In genomic region chr7:992742-993607, GRCh38 we compare ENCODE assay signal across 1 cellular context.
TF ChIP-seq lines count a peak whose summit lies in the region.

No MANE protein-coding gene starts in this region.

TF ChIP-seq in HepG2, 621 proteins besides CTCF, POLR2A, EP300 and RAD21 (continued from another document and continues in another):
- TF ChIP-seq, protein P1, sequence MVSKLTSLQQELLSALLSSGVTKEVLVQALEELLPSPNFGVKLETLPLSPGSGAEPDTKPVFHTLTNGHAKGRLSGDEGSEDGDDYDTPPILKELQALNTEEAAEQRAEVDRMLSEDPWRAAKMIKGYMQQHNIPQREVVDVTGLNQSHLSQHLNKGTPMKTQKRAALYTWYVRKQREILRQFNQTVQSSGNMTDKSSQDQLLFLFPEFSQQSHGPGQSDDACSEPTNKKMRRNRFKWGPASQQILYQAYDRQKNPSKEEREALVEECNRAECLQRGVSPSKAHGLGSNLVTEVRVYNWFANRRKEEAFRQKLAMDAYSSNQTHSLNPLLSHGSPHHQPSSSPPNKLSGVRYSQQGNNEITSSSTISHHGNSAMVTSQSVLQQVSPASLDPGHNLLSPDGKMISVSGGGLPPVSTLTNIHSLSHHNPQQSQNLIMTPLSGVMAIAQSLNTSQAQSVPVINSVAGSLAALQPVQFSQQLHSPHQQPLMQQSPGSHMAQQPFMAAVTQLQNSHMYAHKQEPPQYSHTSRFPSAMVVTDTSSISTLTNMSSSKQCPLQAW (CRISPR knock-in tag; IDR thresholded peaks at IDR 0.05), result peak; percentile 92
- no peak; the same call in 1 of the 2 replicates for TF ChIP-seq BRCA1 (CRISPR knock-in tag; IDR thresholded peaks at IDR 0.05)
- no peak for TF ChIP-seq ZNF563 (CRISPR knock-in tag; IDR thresholded peaks at IDR 0.05)
- TF ChIP-seq, protein P2, sequence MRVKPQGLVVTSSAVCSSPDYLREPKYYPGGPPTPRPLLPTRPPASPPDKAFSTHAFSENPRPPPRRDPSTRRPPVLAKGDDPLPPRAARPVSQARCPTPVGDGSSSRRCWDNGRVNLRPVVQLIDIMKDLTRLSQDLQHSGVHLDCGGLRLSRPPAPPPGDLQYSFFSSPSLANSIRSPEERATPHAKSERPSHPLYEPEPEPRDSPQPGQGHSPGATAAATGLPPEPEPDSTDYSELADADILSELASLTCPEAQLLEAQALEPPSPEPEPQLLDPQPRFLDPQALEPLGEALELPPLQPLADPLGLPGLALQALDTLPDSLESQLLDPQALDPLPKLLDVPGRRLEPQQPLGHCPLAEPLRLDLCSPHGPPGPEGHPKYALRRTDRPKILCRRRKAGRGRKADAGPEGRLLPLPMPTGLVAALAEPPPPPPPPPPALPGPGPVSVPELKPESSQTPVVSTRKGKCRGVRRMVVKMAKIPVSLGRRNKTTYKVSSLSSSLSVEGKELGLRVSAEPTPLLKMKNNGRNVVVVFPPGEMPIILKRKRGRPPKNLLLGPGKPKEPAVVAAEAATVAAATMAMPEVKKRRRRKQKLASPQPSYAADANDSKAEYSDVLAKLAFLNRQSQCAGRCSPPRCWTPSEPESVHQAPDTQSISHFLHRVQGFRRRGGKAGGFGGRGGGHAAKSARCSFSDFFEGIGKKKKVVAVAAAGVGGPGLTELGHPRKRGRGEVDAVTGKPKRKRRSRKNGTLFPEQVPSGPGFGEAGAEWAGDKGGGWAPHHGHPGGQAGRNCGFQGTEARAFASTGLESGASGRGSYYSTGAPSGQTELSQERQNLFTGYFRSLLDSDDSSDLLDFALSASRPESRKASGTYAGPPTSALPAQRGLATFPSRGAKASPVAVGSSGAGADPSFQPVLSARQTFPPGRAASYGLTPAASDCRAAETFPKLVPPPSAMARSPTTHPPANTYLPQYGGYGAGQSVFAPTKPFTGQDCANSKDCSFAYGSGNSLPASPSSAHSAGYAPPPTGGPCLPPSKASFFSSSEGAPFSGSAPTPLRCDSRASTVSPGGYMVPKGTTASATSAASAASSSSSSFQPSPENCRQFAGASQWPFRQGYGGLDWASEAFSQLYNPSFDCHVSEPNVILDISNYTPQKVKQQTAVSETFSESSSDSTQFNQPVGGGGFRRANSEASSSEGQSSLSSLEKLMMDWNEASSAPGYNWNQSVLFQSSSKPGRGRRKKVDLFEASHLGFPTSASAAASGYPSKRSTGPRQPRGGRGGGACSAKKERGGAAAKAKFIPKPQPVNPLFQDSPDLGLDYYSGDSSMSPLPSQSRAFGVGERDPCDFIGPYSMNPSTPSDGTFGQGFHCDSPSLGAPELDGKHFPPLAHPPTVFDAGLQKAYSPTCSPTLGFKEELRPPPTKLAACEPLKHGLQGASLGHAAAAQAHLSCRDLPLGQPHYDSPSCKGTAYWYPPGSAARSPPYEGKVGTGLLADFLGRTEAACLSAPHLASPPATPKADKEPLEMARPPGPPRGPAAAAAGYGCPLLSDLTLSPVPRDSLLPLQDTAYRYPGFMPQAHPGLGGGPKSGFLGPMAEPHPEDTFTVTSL (CRISPR knock-in tag; IDR thresholded peaks at IDR 0.05; ENCODE audit: borderline replicate concordance), result peak; percentile 40; the same call in 1 of the 2 replicates
- TF ChIP-seq DRAP1 (CRISPR knock-in tag; IDR thresholded peaks at IDR 0.05), result peak; percentile 55; the same call in 1 of the 2 replicates
- no peak for TF ChIP-seq SUZ12 (IDR thresholded peaks at IDR 0.05; ENCODE audit: low read depth, low read length)
- peak; percentile 81 for TF ChIP-seq ZNF18 (CRISPR knock-in tag; IDR thresholded peaks at IDR 0.05; ENCODE audit: insufficient replicate concordance)
- no peak for TF ChIP-seq MBD4 (IDR thresholded peaks at IDR 0.05; ENCODE audit: borderline replicate concordance, low read length)
- TF ChIP-seq ZBTB4 (CRISPR knock-in tag; IDR thresholded peaks at IDR 0.05; ENCODE audit: borderline replicate concordance), result peak; percentile 90
- TF ChIP-seq, protein P3, sequence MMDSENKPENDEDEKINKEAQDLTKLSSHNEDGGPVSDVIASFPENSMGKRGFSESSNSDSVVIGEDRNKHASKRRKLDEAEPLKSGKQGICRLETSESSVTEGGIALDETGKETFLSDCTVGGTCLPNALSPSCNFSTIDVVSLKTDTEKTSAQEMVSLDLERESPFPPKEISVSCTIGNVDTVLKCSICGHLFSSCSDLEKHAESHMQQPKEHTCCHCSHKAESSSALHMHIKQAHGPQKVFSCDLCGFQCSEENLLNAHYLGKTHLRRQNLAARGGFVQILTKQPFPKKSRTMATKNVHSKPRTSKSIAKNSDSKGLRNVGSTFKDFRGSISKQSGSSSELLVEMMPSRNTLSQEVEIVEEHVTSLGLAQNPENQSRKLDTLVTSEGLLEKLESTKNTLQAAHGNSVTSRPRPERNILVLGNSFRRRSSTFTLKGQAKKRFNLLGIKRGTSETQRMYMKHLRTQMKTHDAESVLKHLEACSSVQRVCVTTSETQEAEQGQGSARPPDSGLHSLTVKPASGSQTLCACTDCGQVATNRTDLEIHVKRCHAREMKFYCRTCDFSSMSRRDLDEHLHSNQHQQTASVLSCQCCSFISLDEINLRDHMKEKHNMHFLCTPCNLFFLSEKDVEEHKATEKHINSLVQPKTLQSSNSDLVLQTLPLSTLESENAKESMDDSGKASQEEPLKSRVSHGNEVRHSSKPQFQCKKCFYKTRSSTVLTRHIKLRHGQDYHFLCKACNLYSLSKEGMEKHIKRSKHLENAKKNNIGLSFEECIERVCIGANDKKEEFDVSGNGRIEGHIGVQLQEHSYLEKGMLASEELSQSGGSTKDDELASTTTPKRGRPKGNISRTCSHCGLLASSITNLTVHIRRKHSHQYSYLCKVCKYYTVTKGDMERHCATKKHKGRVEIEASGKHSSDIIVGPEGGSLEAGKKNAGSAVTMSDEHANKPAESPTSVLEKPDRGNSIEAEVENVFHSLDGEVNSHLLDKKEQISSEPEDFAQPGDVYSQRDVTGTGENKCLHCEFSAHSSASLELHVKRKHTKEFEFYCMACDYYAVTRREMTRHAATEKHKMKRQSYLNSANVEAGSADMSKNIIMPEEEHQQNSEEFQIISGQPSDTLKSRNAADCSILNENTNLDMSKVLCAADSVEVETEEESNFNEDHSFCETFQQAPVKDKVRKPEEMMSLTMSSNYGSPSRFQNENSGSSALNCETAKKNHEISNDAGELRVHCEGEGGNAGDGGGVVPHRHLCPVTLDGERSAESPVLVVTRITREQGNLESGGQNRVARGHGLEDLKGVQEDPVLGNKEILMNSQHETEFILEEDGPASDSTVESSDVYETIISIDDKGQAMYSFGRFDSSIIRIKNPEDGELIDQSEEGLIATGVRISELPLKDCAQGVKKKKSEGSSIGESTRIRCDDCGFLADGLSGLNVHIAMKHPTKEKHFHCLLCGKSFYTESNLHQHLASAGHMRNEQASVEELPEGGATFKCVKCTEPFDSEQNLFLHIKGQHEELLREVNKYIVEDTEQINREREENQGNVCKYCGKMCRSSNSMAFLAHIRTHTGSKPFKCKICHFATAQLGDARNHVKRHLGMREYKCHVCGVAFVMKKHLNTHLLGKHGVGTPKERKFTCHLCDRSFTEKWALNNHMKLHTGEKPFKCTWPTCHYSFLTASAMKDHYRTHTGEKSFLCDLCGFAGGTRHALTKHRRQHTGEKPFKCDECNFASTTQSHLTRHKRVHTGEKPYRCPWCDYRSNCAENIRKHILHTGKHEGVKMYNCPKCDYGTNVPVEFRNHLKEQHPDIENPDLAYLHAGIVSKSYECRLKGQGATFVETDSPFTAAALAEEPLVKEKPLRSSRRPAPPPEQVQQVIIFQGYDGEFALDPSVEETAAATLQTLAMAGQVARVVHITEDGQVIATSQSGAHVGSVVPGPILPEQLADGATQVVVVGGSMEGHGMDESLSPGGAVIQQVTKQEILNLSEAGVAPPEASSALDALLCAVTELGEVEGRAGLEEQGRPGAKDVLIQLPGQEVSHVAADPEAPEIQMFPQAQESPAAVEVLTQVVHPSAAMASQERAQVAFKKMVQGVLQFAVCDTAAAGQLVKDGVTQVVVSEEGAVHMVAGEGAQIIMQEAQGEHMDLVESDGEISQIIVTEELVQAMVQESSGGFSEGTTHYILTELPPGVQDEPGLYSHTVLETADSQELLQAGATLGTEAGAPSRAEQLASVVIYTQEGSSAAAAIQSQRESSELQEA (CRISPR knock-in tag; IDR thresholded peaks at IDR 0.05; ENCODE audit: not compliant biosample characterization), result no peak
- TF ChIP-seq, protein P4, sequence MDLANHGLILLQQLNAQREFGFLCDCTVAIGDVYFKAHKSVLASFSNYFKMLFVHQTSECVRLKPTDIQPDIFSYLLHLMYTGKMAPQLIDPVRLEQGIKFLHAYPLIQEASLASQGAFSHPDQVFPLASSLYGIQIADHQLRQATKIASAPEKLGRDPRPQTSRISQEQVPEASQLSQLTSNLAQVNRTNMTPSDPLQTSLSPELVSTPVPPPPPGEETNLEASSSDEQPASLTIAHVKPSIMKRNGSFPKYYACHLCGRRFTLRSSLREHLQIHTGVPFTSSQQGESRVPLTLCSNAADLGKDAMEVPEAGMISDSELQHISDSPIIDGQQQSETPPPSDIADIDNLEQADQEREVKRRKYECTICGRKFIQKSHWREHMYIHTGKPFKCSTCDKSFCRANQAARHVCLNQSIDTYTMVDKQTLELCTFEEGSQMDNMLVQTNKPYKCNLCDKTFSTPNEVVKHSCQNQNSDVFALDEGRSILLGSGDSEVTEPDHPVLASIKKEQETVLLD (CRISPR knock-in tag; IDR thresholded peaks at IDR 0.05; ENCODE audit: low read depth), result 0 out of 2 replicates have a peak, but pooled peaks have one; percentile 18
- TF ChIP-seq, protein P5, sequence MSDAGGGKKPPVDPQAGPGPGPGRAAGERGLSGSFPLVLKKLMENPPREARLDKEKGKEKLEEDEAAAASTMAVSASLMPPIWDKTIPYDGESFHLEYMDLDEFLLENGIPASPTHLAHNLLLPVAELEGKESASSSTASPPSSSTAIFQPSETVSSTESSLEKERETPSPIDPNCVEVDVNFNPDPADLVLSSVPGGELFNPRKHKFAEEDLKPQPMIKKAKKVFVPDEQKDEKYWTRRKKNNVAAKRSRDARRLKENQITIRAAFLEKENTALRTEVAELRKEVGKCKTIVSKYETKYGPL (CRISPR knock-in tag; IDR thresholded peaks at IDR 0.05), result no peak
- no peak for TF ChIP-seq SNAPC5 (CRISPR knock-in tag; IDR thresholded peaks at IDR 0.05; ENCODE audit: borderline replicate concordance)
- peak; percentile 77; the same call in 1 of the 2 replicates for TF ChIP-seq GLI4 (CRISPR knock-in tag; IDR thresholded peaks at IDR 0.05; ENCODE audit: borderline replicate concordance)
- TF ChIP-seq ZNF878 (CRISPR knock-in tag; IDR thresholded peaks at IDR 0.05), result no peak
- no peak for TF ChIP-seq SRSF9 (IDR thresholded peaks at IDR 0.05; ENCODE audit: borderline replicate concordance, insufficient read depth, low read depth, low read length, poor library complexity, severe bottlenecking)
- TF ChIP-seq NFKBIZ (CRISPR knock-in tag; IDR thresholded peaks at IDR 0.05), result peak; percentile 70
- peak; percentile 81 for TF ChIP-seq MED1 (CRISPR knock-in tag; IDR thresholded peaks at IDR 0.05)
- 0 out of 2 replicates have a peak, but pooled peaks have one; percentile 60 for TF ChIP-seq ZC3H4 (CRISPR knock-in tag; IDR thresholded peaks at IDR 0.05; ENCODE audit: borderline replicate concordance)
- no peak for TF ChIP-seq ZFP62 (CRISPR knock-in tag; IDR thresholded peaks at IDR 0.05)
- no peak for TF ChIP-seq SMARCE1 (IDR thresholded peaks at IDR 0.05; ENCODE audit: borderline replicate concordance)
- peak; percentile 66 for TF ChIP-seq MNT (IDR thresholded peaks at IDR 0.05)
- TF ChIP-seq ZNF44 (CRISPR knock-in tag; IDR thresholded peaks at IDR 0.05), result no peak
- peak; percentile 92 for TF ChIP-seq ZNF607 (CRISPR knock-in tag; IDR thresholded peaks at IDR 0.05; ENCODE audit: borderline replicate concordance)
- TF ChIP-seq HOXA5 (CRISPR knock-in tag; IDR thresholded peaks at IDR 0.05), result peak; percentile 73; the same call in 1 of the 2 replicates
- peak; percentile 84 for TF ChIP-seq PAWR (CRISPR knock-in tag; IDR thresholded peaks at IDR 0.05; ENCODE audit: borderline replicate concordance)
